Comparison of ENCODE assay signal across 21 cellular contexts in the genomic region with DNA sequence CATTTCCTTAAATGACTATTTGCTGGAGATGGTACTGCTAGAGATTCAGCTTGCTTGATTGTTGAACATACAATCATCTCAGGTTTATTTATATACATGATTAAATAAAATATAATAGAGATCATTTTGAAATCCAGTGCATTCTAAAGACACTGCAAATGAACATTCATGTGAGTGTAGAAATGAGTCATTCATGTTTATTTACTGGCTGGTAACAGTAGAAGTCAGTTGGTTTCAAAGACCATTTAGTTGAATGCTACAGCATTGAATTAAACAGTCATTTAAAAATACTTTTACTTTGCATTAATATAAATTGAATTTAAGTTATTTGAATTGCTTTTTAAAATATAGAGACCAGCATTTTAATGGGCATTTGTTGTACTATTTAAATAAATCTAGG.
DNase-seq lines count a peak whose midpoint lies in the region; FAIRE-seq and TF ChIP-seq lines count a peak whose summit lies in the region.
"Had no signal": no experiment of that assay in that cellular context is flagged by ENCODE, and none has a peak within 500 bp of the region (broad histone marks: within the 10 kb centered on the region; RNA-seq: fewer than 3 reads in every experiment).

No MANE protein-coding gene starts in this region.

- H3K36me3 ChIP-seq in adipocyte (ENCODE audit: control insufficient read depth, insufficient read depth, low read length, severe bottlenecking), result no peaks in the 10 kb centered on the region
- no peaks in the 10 kb centered on the region for H3K36me3 ChIP-seq in testis (ENCODE audit: low read depth, missing control alignments)
- H3K36me3 ChIP-seq: BLaER1, HAP-1 had no signal

- no peak overlapping the region for H3K9ac ChIP-seq in adipocyte (ENCODE audit: low read length)
- H3K9ac ChIP-seq: BLaER1 had no signal

- no peak overlapping the region for H3K27ac ChIP-seq in testis
- H3K27ac ChIP-seq in caudate nucleus (ENCODE audit: low read depth, low read length), result no peak overlapping the region
- H3K27ac ChIP-seq: BLaER1 had no signal

- intact Hi-C loops in testis (cut with DNase I; ENCODE audit: low total_unique reads), result no loop called here

- TF ChIP-seq POLR2A in testis (IDR thresholded peaks at IDR 0.05), result no peak

- H3K4me1 ChIP-seq in adipocyte (ENCODE audit: control insufficient read depth, insufficient read depth, low read length) (no peaks in the 10 kb centered on the region), testis (no peaks in the 10 kb centered on the region)
- H3K4me1 ChIP-seq: Caco-2, HAP-1 had no signal

- no peaks in the 10 kb centered on the region for H3K27me3 ChIP-seq in adipocyte (replicated peaks; ENCODE audit: control insufficient read depth, insufficient read depth, low read length)
- H3K27me3 ChIP-seq in testis, result no peaks in the 10 kb centered on the region
- H3K27me3 ChIP-seq: BLaER1 had no signal

- peak; percentile 60 for FAIRE-seq in islet of Langerhans (lab: Jason Lieb, UNC)
- FAIRE-seq: G401.6, GM12892, GM19239, HepG2, HTR-8/SVneo had no signal

- H3K9me3 ChIP-seq in adipocyte (ENCODE audit: control insufficient read depth, low read length) (no peaks in the 10 kb centered on the region), testis (no peaks in the 10 kb centered on the region)
- H3K9me3 ChIP-seq: BLaER1, Caco-2, HAP-1 had no signal

- peak; percentile 3 for DNase-seq in AG08396 (ENCODE audit: low spot score)
- DNase-seq in HT1080 (ENCODE audit: low read depth), result peak; percentile 11
- DNase-seq in adipocyte (ENCODE audit: low read depth), result peak; percentile 36
- DNase-seq in testis, result no peak
- no peak for DNase-seq in SHP77 treated with DMSO at 0.1 percent for 48 hours (lab: John Stamatoyannopoulos, UW)
- no peak for DNase-seq in caudate nucleus (lab: John Stamatoyannopoulos, UW)
- no peak for DNase-seq in activated CD4-positive, alpha-beta T cell treated with anti-CD3 and anti-CD28 coated beads, Interleukin-2, amount 50 U/mL, for 4 hours
- DNase-seq: ACHN; Caco-2; CD8-positive, alpha-beta memory T cell; DMS79 treated with DMSO at 0.1 percent for 48 hours; EL; GOT3 had no signal

- no peak for TF ChIP-seq CTCF in testis (IDR thresholded peaks at IDR 0.05)

- H3K4me3 ChIP-seq in adipocyte (ENCODE audit: low read length) (no peak overlapping the region), testis (no peak overlapping the region)
- H3K4me3 ChIP-seq: BLaER1, HAP-1 had no signal

Comparison
In these comparisons a context has a peak if more than half of its experiments do, and no peak if none do; other contexts are left out.
1. DNase-seq: peak in AG08396 (single experiment), HT1080 (single experiment) and adipocyte (single experiment); none in testis (single experiment), SHP77 treated with DMSO at 0.1 percent for 48 hours (single experiment), caudate nucleus (0 of 61) and activated CD4-positive, alpha-beta T cell treated with anti-CD3 and anti-CD28 coated beads, Interleukin-2, amount 50 U/mL, for 4 hours (0 of 2).